Comparison of ENCODE assay signal across 10 cellular contexts in the genomic region with DNA sequence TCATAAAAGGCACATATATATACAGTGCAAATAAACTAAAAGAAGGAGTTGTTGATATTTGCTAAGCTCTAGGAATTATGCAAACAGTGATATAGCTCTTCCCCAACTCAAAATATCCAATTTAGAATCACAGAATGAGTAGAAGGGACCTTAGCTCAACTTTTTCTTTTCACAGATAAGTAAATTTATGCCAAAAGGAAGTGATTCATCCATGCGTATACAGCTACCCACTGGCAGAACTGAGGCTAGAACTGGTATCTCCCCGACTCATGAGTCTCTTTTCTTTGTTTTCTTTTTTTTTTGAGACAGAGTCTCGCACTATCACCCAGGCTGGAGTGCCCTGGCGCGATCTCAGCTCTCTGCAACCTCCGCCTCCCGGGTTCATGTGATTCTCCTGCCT. TPM values are rescaled to one million over a fixed set of nuclear protein-coding genes. Genes with fewer than 3 reads are reported as not detected.
DNase-seq lines count a peak whose midpoint lies in the region; ATAC-seq and TF ChIP-seq lines count a peak whose summit lies in the region.
"Had no signal": no experiment of that assay in that cellular context is flagged by ENCODE, and none has a peak within 500 bp of the region (broad histone marks: within the 10 kb centered on the region; RNA-seq: fewer than 3 reads in every experiment).

No MANE protein-coding gene starts in this region.

- H3K36me3 Mint-ChIP-seq in CD4-positive, alpha-beta T cell (ENCODE audit: low read depth): peaks cover 25% of the 10 kb centered on the region

- H3K36me3 ChIP-seq in ascending aorta (peaks cover 14 to 18% of the 10 kb centered on the region in 2 donors), mesodermal cell (ENCODE audit: control insufficient read depth, insufficient read depth, low read length) (peaks cover 30% of the 10 kb centered on the region)

- peaks cover 85% of the 10 kb centered on the region for H3K4me1 Mint-ChIP-seq in CD4-positive, alpha-beta T cell (ENCODE audit: low read depth)

- H3K4me3 Mint-ChIP-seq in CD4-positive, alpha-beta T cell: no peak overlapping the region

- no peaks in the 10 kb centered on the region for H3K9me3 ChIP-seq in CD4-positive, alpha-beta T cell (ENCODE audit: control insufficient read depth, low read length)
- H3K9me3 ChIP-seq in ascending aorta (no peaks in the 10 kb centered on the region), mesodermal cell (ENCODE audit: control insufficient read depth, low read length) (no peaks in the 10 kb centered on the region)

- H3K9me3 Mint-ChIP-seq in CD4-positive, alpha-beta T cell: peaks cover 3% of the 10 kb centered on the region

- H3K4me3 ChIP-seq in ascending aorta: no peak overlapping the region
- H3K4me3 ChIP-seq in mesodermal cell (ENCODE audit: extremely low read depth, insufficient read depth, low read length, poor library complexity, severe bottlenecking): no peak overlapping the region

- intact Hi-C loops in CD4-positive, alpha-beta T cell (cut with DNase I, micrococcal nuclease): no loop called here
- intact Hi-C loops in ascending aorta (cut with DNase I): loop anchor here (2.0 kb wide), 1 partner anchor 22 kb away; no protein-coding TSS in a partner anchor

- peak; percentile 67 for ATAC-seq in CD4-positive, alpha-beta T cell (ENCODE audit: poor library complexity)
- ATAC-seq in GM19397 (IDR thresholded peaks at IDR 0.05; ENCODE audit: unreplicated experiment) (no peak), HG02870 (IDR thresholded peaks at IDR 0.05; ENCODE audit: unreplicated experiment) (no peak)

- H3K27me3 Mint-ChIP-seq in CD4-positive, alpha-beta T cell: no peaks in the 10 kb centered on the region
- H3K27me3 Mint-ChIP-seq: progenitor cell of endocrine pancreas had no signal

- H3K27me3 ChIP-seq in CD4-positive, alpha-beta T cell (ENCODE audit: control insufficient read depth, insufficient read depth, low read length): no peaks in the 10 kb centered on the region
- H3K27me3 ChIP-seq in ascending aorta: no peaks in the 10 kb centered on the region

- no peak for TF ChIP-seq CTCF in CD4-positive, alpha-beta T cell (IDR thresholded peaks at IDR 0.05)
- TF ChIP-seq CTCF in ascending aorta (IDR thresholded peaks at IDR 0.05): no peak

- H3K27ac ChIP-seq in CD4-positive, alpha-beta T cell (ENCODE audit: low read depth, low read length): no peak overlapping the region
- peak overlapping the region; percentile 47 to 84 for H3K27ac ChIP-seq in ascending aorta
- H3K27ac ChIP-seq in mesodermal cell (ENCODE audit: low read depth, low read length, severe bottlenecking): peak overlapping the region; percentile 55

- 61 to 100% methylated on average over 1 to 7 of the region's 7 CpGs for WGBS in mesodermal cell (ENCODE audit: insufficient coverage in 2 of 2), 2 experiments

- H3K27ac Mint-ChIP-seq in CD4-positive, alpha-beta T cell: peak overlapping the region; percentile 68

- no peak for DNase-seq in CD4-positive, alpha-beta T cell
- DNase-seq in LoVo (ENCODE audit: low spot score) (peak; percentile 9), ascending aorta (ENCODE audit: low spot score in 2 of 2) (no peak), NCI-H1417 treated with DMSO at 0.1 percent for 48 hours (lab: John Stamatoyannopoulos, UW) (no peak), HUDEP-2 (lab: John Stamatoyannopoulos, UW; ENCODE audit: unreplicated experiment in 76 of 76) (no peak)
- DNase-seq: effector CD4-positive, alpha-beta T cell had no signal

- CTCF ChIA-PET in CD4-positive, alpha-beta T cell (lab: Charles Lee): interaction anchor here (0.8 to 2.1 kb wide), 3 partner anchors 16 to 46 kb away, joined by 3 to 10 read pairs (median 4); no protein-coding TSS in a partner anchor

- POLR2A ChIA-PET in CD4-positive, alpha-beta T cell (lab: Charles Lee): interaction anchor here (1.0 to 2.8 kb wide), 4 partner anchors 10 to 46 kb away, joined by 3 to 16 read pairs (median 7); no protein-coding TSS in a partner anchor

- H3K4me1 ChIP-seq in ascending aorta (peaks cover 15 to 37% of the 10 kb centered on the region in 2 donors), mesodermal cell (ENCODE audit: control insufficient read depth, insufficient read depth, low read length, poor library complexity, severe bottlenecking) (peaks cover 44% of the 10 kb centered on the region)

RNA-seq across cellular contexts. Expression of a gene that starts 54.2 kb away (rescaled TPM):
- total RNA-seq in CD4-positive, alpha-beta T cell: 10 to 100 TPM; 38.5 to 40.3 TPM
- total RNA-seq in ascending aorta: 94.7 TPM
- 67.2 TPM for polyA plus RNA-seq in mesodermal cell (2013, experiment 1 of 2)
- polyA plus RNA-seq in mesodermal cell (2013, experiment 2 of 2): 68.2 TPM
